12 cellular contexts compared by ENCODE assay signal in the genomic region with DNA sequence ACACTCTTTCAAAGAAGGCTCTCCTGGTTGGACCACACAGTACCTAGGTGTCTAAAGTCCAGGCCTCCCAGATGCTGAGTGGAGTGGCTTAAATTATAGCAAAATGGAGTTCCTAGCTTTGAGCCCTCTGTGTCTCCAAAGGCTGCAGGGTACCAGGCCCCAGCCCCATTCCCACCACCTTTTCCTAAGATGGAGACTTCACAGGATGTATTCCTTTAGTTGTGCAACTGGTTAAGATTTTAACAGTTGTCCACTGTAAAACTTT. TPM values are rescaled to one million over a fixed set of nuclear protein-coding genes. Genes with fewer than 3 reads are reported as not detected.
DNase-seq lines count a peak whose midpoint lies in the region; ATAC-seq, FAIRE-seq and TF ChIP-seq lines count a peak whose summit lies in the region.
"Had no signal": no experiment of that assay in that cellular context is flagged by ENCODE, and none has a peak within 500 bp of the region (broad histone marks: within the 10 kb centered on the region; RNA-seq: fewer than 3 reads in every experiment).

No MANE protein-coding gene starts in this region.

- no peak for TF ChIP-seq CTCF in HepG2 (CRISPR knock-in tag; IDR thresholded peaks at IDR 0.05)
- TF ChIP-seq CTCF in thoracic aorta (IDR thresholded peaks at IDR 0.05): no peak

- peak overlapping the region; percentile 99 for H3K4me2 ChIP-seq in HepG2 (ENCODE audit: low read depth, low read length)

- no peak for ATAC-seq in activated T-cell treated with anti-CD3 and anti-CD28 coated beads, Interleukin-2, amount 50 U/mL, for 72 hours (replicated peaks in 1 of 2)
- ATAC-seq in activated naive CD8-positive, alpha-beta T cell treated with anti-CD3 and anti-CD28 coated beads, Interleukin-2, amount 10 ng/mL, durations not matched to agents 7 days and 5 days (ENCODE audit: low read depth): no peak
- ATAC-seq in HepG2 (0 out of 3 replicates have a peak, but pooled peaks have one; percentile 1), thoracic aorta (ENCODE audit: insufficient number of reproducible peaks, low FRiP score, low read depth) (no peak), HG03108 (IDR thresholded peaks at IDR 0.05; ENCODE audit: unreplicated experiment) (no peak)
- ATAC-seq: activated naive CD4-positive, alpha-beta T cell treated with anti-CD3 and anti-CD28 coated beads, Interleukin-2, amount 50 U/mL, for 72 hours had no signal

- intact Hi-C loops in HepG2 (cut with micrococcal nuclease; ENCODE audit: unreplicated experiment): loop anchor here (5.0 to 10.0 kb wide), 2 partner anchors 164 to 289 kb away; no protein-coding TSS in a partner anchor

- H3K4me3 ChIP-seq in HepG2 (replicated peaks in 1 of 3; ENCODE audit: insufficient read depth in 1 of 3, low read depth in 2 of 3, low read length in 3 of 3): peak overlapping the region; percentile 91 to 100 (median 97)
- peak overlapping the region; percentile 96 for H3K4me3 ChIP-seq in thoracic aorta

- H3K27ac Mint-ChIP-seq in activated T-cell treated with anti-CD3 and anti-CD28 coated beads, Interleukin-2, amount 50 U/mL, for 72 hours: no peak overlapping the region
- no peak overlapping the region for H3K27ac Mint-ChIP-seq in activated naive CD8-positive, alpha-beta T cell treated with anti-CD3 and anti-CD28 coated beads, Interleukin-2, amount 10 ng/mL, durations not matched to agents 7 days and 5 days
- H3K27ac Mint-ChIP-seq: activated naive CD4-positive, alpha-beta T cell treated with anti-CD3 and anti-CD28 coated beads, Interleukin-2, amount 50 U/mL, for 72 hours had no signal

- peaks cover 10% of the 10 kb centered on the region for H3K27me3 Mint-ChIP-seq in activated T-cell treated with anti-CD3 and anti-CD28 coated beads, Interleukin-2, amount 50 U/mL, for 72 hours (ENCODE audit: low read depth)
- no peaks in the 10 kb centered on the region for H3K27me3 Mint-ChIP-seq in activated naive CD8-positive, alpha-beta T cell treated with anti-CD3 and anti-CD28 coated beads, Interleukin-2, amount 10 ng/mL, durations not matched to agents 7 days and 5 days

- H3K27ac ChIP-seq in HepG2 (ENCODE audit: extremely low read length, insufficient read depth, low read length): peak overlapping the region; percentile 89
- peak overlapping the region; percentile 97 for H3K27ac ChIP-seq in thoracic aorta

- POLR2A ChIA-PET in activated naive CD8-positive, alpha-beta T cell treated with anti-CD3 and anti-CD28 coated beads, Interleukin-2, amount 10 ng/mL, durations not matched to agents 7 days and 5 days (lab: Charles Lee): no interaction called here
- POLR2A ChIA-PET in HepG2 (lab: Yijun Ruan, JAX): interaction anchor here (0.6 to 6.3 kb wide), 5 partner anchors 15 to 407 kb away, joined by 3 to 79 read pairs (median 5); partner anchors contain the start of gene CTIF

- H3K4me1 ChIP-seq in HepG2 (ENCODE audit: insufficient read depth, low read length): peaks cover 67% of the 10 kb centered on the region
- H3K4me1 ChIP-seq in thoracic aorta (ENCODE audit: control insufficient read depth in 1 of 2, low read depth in 2 of 2): peaks cover 45 to 64% of the 10 kb centered on the region in 2 donors

- peaks cover 55% of the 10 kb centered on the region for H4K20me1 ChIP-seq in HepG2 (ENCODE audit: insufficient read depth, low read length)

- peaks cover 72% of the 10 kb centered on the region for H3K4me1 Mint-ChIP-seq in activated T-cell treated with anti-CD3 and anti-CD28 coated beads, Interleukin-2, amount 50 U/mL, for 72 hours (ENCODE audit: low read depth)
- H3K4me1 Mint-ChIP-seq in activated naive CD8-positive, alpha-beta T cell treated with anti-CD3 and anti-CD28 coated beads, Interleukin-2, amount 10 ng/mL, durations not matched to agents 7 days and 5 days: peaks cover 66% of the 10 kb centered on the region

- peaks cover 14 to 26% of the 10 kb centered on the region in 2 donors for H3K36me3 Mint-ChIP-seq in activated T-cell treated with anti-CD3 and anti-CD28 coated beads, Interleukin-2, amount 50 U/mL, for 72 hours (ENCODE audit: insufficient read depth in 2 of 2)
- H3K36me3 Mint-ChIP-seq in activated naive CD8-positive, alpha-beta T cell treated with anti-CD3 and anti-CD28 coated beads, Interleukin-2, amount 10 ng/mL, durations not matched to agents 7 days and 5 days: peaks cover 64% of the 10 kb centered on the region

- TF ChIP-seq RAD21 in HepG2 (CRISPR knock-in tag; IDR thresholded peaks at IDR 0.05): no peak; the same call in 1 of the 2 replicates

- in situ Hi-C loops in HepG2 (cut with HindIII; ENCODE audit: extremely low pct_ligation_motif_present, low pct_unique_long_range_greater_than_20kb): loop anchor here (5.0 kb wide), 1 partner anchor 49 kb away; no protein-coding TSS in a partner anchor

- no peaks in the 10 kb centered on the region for H3K9me3 Mint-ChIP-seq in activated T-cell treated with anti-CD3 and anti-CD28 coated beads, Interleukin-2, amount 50 U/mL, for 72 hours
- no peaks in the 10 kb centered on the region for H3K9me3 Mint-ChIP-seq in activated naive CD8-positive, alpha-beta T cell treated with anti-CD3 and anti-CD28 coated beads, Interleukin-2, amount 10 ng/mL, durations not matched to agents 7 days and 5 days
- H3K9me3 Mint-ChIP-seq: activated naive CD4-positive, alpha-beta T cell treated with anti-CD3 and anti-CD28 coated beads, Interleukin-2, amount 50 U/mL, for 72 hours had no signal

- H3K27me3 ChIP-seq in HepG2 (ENCODE audit: control insufficient read depth in 1 of 2, insufficient read depth in 2 of 2, low read length in 2 of 2): no peaks in the 10 kb centered on the region; a peak in 1 of 5 replicates
- H3K27me3 ChIP-seq in thoracic aorta (replicated peaks; ENCODE audit: insufficient read depth): no peaks in the 10 kb centered on the region
- H3K27me3 ChIP-seq: BE2C had no signal

- H3K36me3 ChIP-seq in HepG2 (replicated peaks in 1 of 2; ENCODE audit: control insufficient read depth in 1 of 2, insufficient read depth in 2 of 2, low read length in 2 of 2): peaks cover 6 to 15% of the 10 kb centered on the region in 2 experiments
- H3K36me3 ChIP-seq in thoracic aorta: peaks cover 11% of the 10 kb centered on the region

- H3K9me3 ChIP-seq in HepG2 (ENCODE audit: low read length) (no peaks in the 10 kb centered on the region), thoracic aorta (no peaks in the 10 kb centered on the region)
- H3K9me3 ChIP-seq: BE2C had no signal

- DNase-seq in activated T-cell treated with anti-CD3 and anti-CD28 coated beads, Interleukin-2, amount 50 U/mL, for 72 hours: no peak
- no peak for DNase-seq in activated T-cell treated with anti-CD3 and anti-CD28 coated beads for 4 hours
- DNase-seq in activated naive CD8-positive, alpha-beta T cell treated with anti-CD3 and anti-CD28 coated beads, Interleukin-2, amount 10 ng/mL, durations not matched to agents 7 days and 5 days: no peak
- peak; percentile 68 for DNase-seq in HepG2 (ENCODE audit: low spot score)
- no peak for DNase-seq in thoracic aorta (ENCODE audit: low spot score)
- DNase-seq in HPDE6-E6E7 (ENCODE audit: extremely low spot score): no peak
- DNase-seq in KG1 (lab: John Stamatoyannopoulos, UW): no peak
- DNase-seq: BE2C, foreskin melanocyte, T1000 had no signal

- BruUV-seq in HepG2 (replicated peaks; lab: Mats Ljungman, UMichigan): no TSS peak

- no peak for FAIRE-seq in HepG2 (lab: Jason Lieb, UNC)

- TF ChIP-seq EP300 in HepG2 (IDR thresholded peaks at IDR 0.05; ENCODE audit: low read depth in 2 of 2, low read length in 2 of 2) (no peak), HepG2 (CRISPR knock-in tag; IDR thresholded peaks at IDR 0.05; ENCODE audit: borderline replicate concordance) (no peak)

- no peak overlapping the region for H2AFZ ChIP-seq in HepG2 (ENCODE audit: low read length)

- TF ChIP-seq POLR2A in HepG2 (IDR thresholded peaks at IDR 0.05; ENCODE audit: insufficient read depth in 1 of 2, low read depth in 2 of 2, low read length in 2 of 2): no peak

- H3K4me3 Mint-ChIP-seq in activated T-cell treated with anti-CD3 and anti-CD28 coated beads, Interleukin-2, amount 50 U/mL, for 72 hours: peak overlapping the region; percentile 12 to 37
- H3K4me3 Mint-ChIP-seq in activated naive CD8-positive, alpha-beta T cell treated with anti-CD3 and anti-CD28 coated beads, Interleukin-2, amount 10 ng/mL, durations not matched to agents 7 days and 5 days: peak overlapping the region; percentile 58

- peaks cover 96% of the 10 kb centered on the region for H3K79me2 ChIP-seq in HepG2 (ENCODE audit: insufficient read depth, low read length)

- CTCF ChIA-PET in HepG2 (lab: Yijun Ruan, JAX; ENCODE audit: low intra/inter-chr PET ratio, low total read pairs): no interaction called here

- H3K9ac ChIP-seq in HepG2 (ENCODE audit: insufficient read depth, low read depth, low read length): peak overlapping the region; percentile 87

TF ChIP-seq in HepG2, 621 proteins besides CTCF, POLR2A, EP300 and RAD21 (continues in another document):
- no peak for TF ChIP-seq ZNF616 (CRISPR knock-in tag; IDR thresholded peaks at IDR 0.05; ENCODE audit: low read depth)

RNA-seq across cellular contexts. Expression of gene SMAD7, which starts 4.9 kb away (rescaled TPM):
- 10 to 100 TPM; 14.9 to 21.7 TPM for total RNA-seq in activated T-cell treated with anti-CD3 and anti-CD28 coated beads, Interleukin-2, amount 50 U/mL, for 72 hours
- total RNA-seq in activated naive CD8-positive, alpha-beta T cell treated with anti-CD3 and anti-CD28 coated beads, Interleukin-2, amount 10 ng/mL, durations not matched to agents 7 days and 5 days: 10 to 100 TPM; 26.8 to 30.1 TPM
- total RNA-seq in HepG2 (2016; rRNA removed; fragmentation: Illumina TruSeq; extraction: Trizol): 18.7 and 24.7 TPM in 2 replicates
- total RNA-seq in HepG2 (2016; cell fraction: cytosol; rRNA removed; fragmentation: Illumina TruSeq; extraction: Trizol; ENCODE audit: low read depth): 3.3 TPM in 2 replicates
- total RNA-seq in HepG2 (2016; cell fraction: insoluble cytoplasmic fraction; rRNA removed; fragmentation: Illumina TruSeq; extraction: Trizol): 17.7 and 26.0 TPM in 2 replicates
- total RNA-seq in HepG2 (2016; cell fraction: membrane; rRNA removed; fragmentation: Illumina TruSeq; extraction: Trizol): 12.5 and 14.2 TPM in 2 replicates
- 22.7 and 23.8 TPM in 2 replicates for total RNA-seq in HepG2 (2016; cell fraction: nucleus; rRNA removed; fragmentation: Illumina TruSeq; extraction: Trizol)
- polyA plus RNA-seq in HepG2 (2011; rRNA removed): 15.8 and 17.4 TPM in 2 replicates
- polyA plus RNA-seq in HepG2 (2011; cell fraction: cytosol; rRNA removed): 15.1 and 16.9 TPM in 2 replicates
- 16.5 and 25.6 TPM in 2 replicates for polyA plus RNA-seq in HepG2 (2011; cell fraction: nucleus; rRNA removed)
- polyA plus RNA-seq in HepG2 (2012): 5.6 and 8.5 TPM in 2 replicates
- polyA plus RNA-seq in HepG2 (2016; cell fraction: cytosol; fragmentation: Illumina TruSeq; extraction: Trizol; ENCODE audit: low read depth): 1.4 and 2.1 TPM in 2 replicates
- 15.7 and 17.1 TPM in 2 replicates for polyA plus RNA-seq in HepG2 (2016; cell fraction: insoluble cytoplasmic fraction; fragmentation: Illumina TruSeq; extraction: Trizol; ENCODE audit: low read depth)
- 4.9 TPM in 2 replicates for polyA plus RNA-seq in HepG2 (2016; cell fraction: membrane; fragmentation: Illumina TruSeq; extraction: Trizol; ENCODE audit: low read depth)
- 40.0 and 43.9 TPM in 2 replicates for polyA plus RNA-seq in HepG2 (2016; cell fraction: nucleus; fragmentation: Illumina TruSeq; extraction: Trizol; ENCODE audit: insufficient read depth, low read depth)
- 38.7 and 47.8 TPM in 2 replicates for polyA minus RNA-seq in HepG2 (2011; rRNA and poly(A)+ RNA removed; ENCODE audit: low replicate concordance)
- 11.5 and 17.8 TPM in 2 replicates for polyA minus RNA-seq in HepG2 (2011; cell fraction: cytosol; rRNA and poly(A)+ RNA removed)
- 14.8 and 26.3 TPM in 2 replicates for polyA minus RNA-seq in HepG2 (2011; cell fraction: nucleus; rRNA and poly(A)+ RNA removed)
- total RNA-seq in thoracic aorta: 100 to 1,000 TPM in 1 of 2 donors, 10 to 100 TPM in 1; 80.8 to 107 TPM
